In the genomic region with DNA sequence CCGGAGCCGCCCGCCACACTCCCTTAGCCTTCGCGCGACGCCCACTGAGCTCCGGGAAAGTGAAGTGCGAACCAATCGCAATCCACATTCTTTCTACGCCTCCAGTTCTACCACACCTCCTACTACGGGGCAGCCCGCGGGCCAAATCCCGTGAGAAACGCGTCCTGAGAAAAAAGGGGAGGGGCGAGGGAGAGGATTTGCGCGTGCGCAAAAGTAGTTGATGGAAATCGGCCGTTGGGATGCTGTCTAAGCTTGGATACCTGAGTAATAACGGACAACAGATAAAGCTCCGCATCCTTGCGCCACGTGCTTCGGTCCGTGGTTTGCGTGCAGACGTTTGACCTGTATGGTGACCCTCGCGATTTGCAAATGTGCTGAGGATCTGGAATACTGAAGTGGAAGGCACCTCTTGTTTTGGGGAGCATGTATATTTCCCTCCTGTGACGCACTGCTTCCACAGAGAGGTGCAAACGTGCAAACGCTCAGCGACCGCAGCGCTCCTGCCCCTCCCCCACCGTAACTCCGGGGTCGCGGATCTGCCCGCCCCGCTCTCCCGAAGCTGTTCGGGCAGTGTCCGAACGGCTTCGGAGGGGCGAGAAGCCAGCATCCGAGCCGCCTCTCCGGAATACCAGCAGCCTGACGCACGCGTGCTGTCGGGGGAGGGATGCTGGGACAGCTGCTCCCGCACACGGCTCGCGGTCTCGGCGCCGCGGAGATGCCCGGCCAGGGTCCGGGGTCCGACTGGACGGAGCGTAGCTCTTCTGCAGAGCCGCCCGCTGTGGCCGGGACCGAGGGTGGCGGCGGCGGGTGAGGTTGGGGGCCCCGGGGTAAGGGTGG, we compare ENCODE assay signal across 1 cellular context.
TF ChIP-seq lines count a peak whose summit lies in the region.

Gene FAM216A (plus strand): TSS at position 634 of the 837 bp plus-strand sequence. CDS start 31 bp downstream, at position 665.
Gene GPN3 (minus strand): TSS at position 46 of the 837 bp plus-strand sequence. CDS start 54 bp downstream, outside the sequence.

TF ChIP-seq in K562, 482 proteins besides CTCF, POLR2A, EP300 and RAD21 (continued from another document and continues in another):
- TF ChIP-seq, protein P1, sequence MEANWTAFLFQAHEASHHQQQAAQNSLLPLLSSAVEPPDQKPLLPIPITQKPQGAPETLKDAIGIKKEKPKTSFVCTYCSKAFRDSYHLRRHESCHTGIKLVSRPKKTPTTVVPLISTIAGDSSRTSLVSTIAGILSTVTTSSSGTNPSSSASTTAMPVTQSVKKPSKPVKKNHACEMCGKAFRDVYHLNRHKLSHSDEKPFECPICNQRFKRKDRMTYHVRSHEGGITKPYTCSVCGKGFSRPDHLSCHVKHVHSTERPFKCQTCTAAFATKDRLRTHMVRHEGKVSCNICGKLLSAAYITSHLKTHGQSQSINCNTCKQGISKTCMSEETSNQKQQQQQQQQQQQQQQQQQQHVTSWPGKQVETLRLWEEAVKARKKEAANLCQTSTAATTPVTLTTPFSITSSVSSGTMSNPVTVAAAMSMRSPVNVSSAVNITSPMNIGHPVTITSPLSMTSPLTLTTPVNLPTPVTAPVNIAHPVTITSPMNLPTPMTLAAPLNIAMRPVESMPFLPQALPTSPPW (CRISPR knock-in tag; IDR thresholded peaks at IDR 0.05): peak; percentile 94
- TF ChIP-seq RCOR1 (IDR thresholded peaks at IDR 0.05; ENCODE audit: borderline replicate concordance in 1 of 2, low read depth in 2 of 2, low read length in 2 of 2) (peak in 1 of 2 experiments; percentile 89; a peak in 3 of 4 replicates), ZNF133 (CRISPR knock-in tag; IDR thresholded peaks at IDR 0.05) (no peak), XRCC5 (IDR thresholded peaks at IDR 0.05; ENCODE audit: low read depth, low read length) (peak; percentile 58; the same call in 1 of the 2 replicates), MECOM (CRISPR knock-in tag; IDR thresholded peaks at IDR 0.05) (peak; percentile 85), DLX4 (CRISPR knock-in tag; IDR thresholded peaks at IDR 0.05) (no peak), SUPT5H (IDR thresholded peaks at IDR 0.05) (peak; percentile 75), SMARCA5 (IDR thresholded peaks at IDR 0.05) (no peak), BRD9 (IDR thresholded peaks at IDR 0.05; ENCODE audit: low read depth, partially characterized antibody) (peak; percentile 21), RBM14 (IDR thresholded peaks at IDR 0.05; ENCODE audit: borderline replicate concordance, insufficient read depth, low read depth, low read length) (peak; percentile 92; the same call in 1 of the 2 replicates), ZBTB8A (IDR thresholded peaks at IDR 0.05; ENCODE audit: partially characterized antibody) (no peak), MEIS2 (IDR thresholded peaks at IDR 0.05; ENCODE audit: partially characterized antibody) (peak; percentile 34), ZKSCAN1 (IDR thresholded peaks at IDR 0.05; ENCODE audit: low read depth, low read length) (peak; percentile 50), TEAD1 (CRISPR knock-in tag; IDR thresholded peaks at IDR 0.05) (peak in 1 of 2 experiments; percentile 85; a peak in 2 of 4 replicates), ID3 (CRISPR knock-in tag; IDR thresholded peaks at IDR 0.05) (no peak), ID3 (tag; IDR thresholded peaks at IDR 0.05) (no peak), GATAD2B (IDR thresholded peaks at IDR 0.05; ENCODE audit: borderline replicate concordance) (no peak), ZBED1 (IDR thresholded peaks at IDR 0.05) (no peak; the same call in 1 of the 2 replicates), PRPF4 (IDR thresholded peaks at IDR 0.05; ENCODE audit: insufficient read depth, low read depth, low read length, poor library complexity, severe bottlenecking) (no peak), HDGF (IDR thresholded peaks at IDR 0.05) (no peak), U2AF1 (optimal IDR thresholded peaks at IDR 0.05; ENCODE audit: low read depth, low read length) (peak; percentile 78), E2F3 (CRISPR knock-in tag; IDR thresholded peaks at IDR 0.05) (peak; percentile 55; the same call in 1 of the 2 replicates), KDM1A (IDR thresholded peaks at IDR 0.05) (peak; percentile 74 to 81), MTA3 (IDR thresholded peaks at IDR 0.05; ENCODE audit: borderline replicate concordance) (peak; percentile 100), ZNF124 (CRISPR knock-in tag; IDR thresholded peaks at IDR 0.05) (no peak), TBP (optimal IDR thresholded peaks at IDR 0.05; ENCODE audit: low read depth, low read length) (peak; percentile 82), MXI1 (IDR thresholded peaks at IDR 0.05; ENCODE audit: low read depth, low read length) (0 out of 2 replicates have a peak, but pooled peaks have one; percentile 12), KDM4B (IDR thresholded peaks at IDR 0.05; ENCODE audit: borderline replicate concordance in 2 of 2, low read depth in 1 of 2) (peak in 1 of 2 experiments; percentile 18; a peak in 1 of 4 replicates), TAF7 (tag; IDR thresholded peaks at IDR 0.05) (peak; percentile 41; the same call in 1 of the 2 replicates), TEAD4 (IDR thresholded peaks at IDR 0.05; ENCODE audit: low read length) (peak; percentile 52), TEAD4 (CRISPR knock-in tag; IDR thresholded peaks at IDR 0.05; ENCODE audit: borderline replicate concordance) (no peak), MYC (IDR thresholded peaks at IDR 0.05; ENCODE audit: low read depth, low read length) (peak; percentile 98), MYC (CRISPR knock-in tag; IDR thresholded peaks at IDR 0.05; ENCODE audit: borderline replicate concordance, low read depth) (peak; percentile 84; the same call in 1 of the 2 replicates), BRCA1 (IDR thresholded peaks at IDR 0.05) (no peak), BRCA1 (CRISPR knock-in tag; IDR thresholded peaks at IDR 0.05) (no peak), EHMT2 (IDR thresholded peaks at IDR 0.05) (no peak), SPI1 (IDR thresholded peaks at IDR 0.05; ENCODE audit: borderline replicate concordance, low read depth, low read length) (no peak), MEF2D (tag; conservative IDR thresholded peaks at IDR 0.05; ENCODE audit: low read depth) (no peak), SETDB1 (IDR thresholded peaks at IDR 0.05; ENCODE audit: low read length) (peak; percentile 43), FOXK1 (CRISPR knock-in tag; IDR thresholded peaks at IDR 0.05; ENCODE audit: borderline replicate concordance) (no peak), ZNF217 (CRISPR knock-in tag; IDR thresholded peaks at IDR 0.05) (no peak), KDM5B (IDR thresholded peaks at IDR 0.05; ENCODE audit: insufficient replicate concordance, low read depth, low read length) (peak; percentile 60), NFATC3 (IDR thresholded peaks at IDR 0.05) (no peak), JUN (IDR thresholded peaks at IDR 0.05; ENCODE audit: borderline replicate concordance, low read depth, low read length) (peak; percentile 60; the same call in 1 of the 2 replicates), JUN (CRISPR knock-in tag; IDR thresholded peaks at IDR 0.05; ENCODE audit: borderline replicate concordance) (no peak), ZFP30 (CRISPR knock-in tag; IDR thresholded peaks at IDR 0.05; ENCODE audit: borderline replicate concordance) (no peak), CEBPG (CRISPR knock-in tag; IDR thresholded peaks at IDR 0.05) (0 out of 2 replicates have a peak, but pooled peaks have one; percentile 58), CEBPG (tag; conservative IDR thresholded peaks at IDR 0.05 in 1 of 2, IDR thresholded peaks at IDR 0.05 in 1 of 2) (no peak), ZNF165 (CRISPR knock-in tag; IDR thresholded peaks at IDR 0.05; ENCODE audit: borderline replicate concordance) (no peak), FOXP1 (CRISPR knock-in tag; IDR thresholded peaks at IDR 0.05) (peak; percentile 19; the same call in 1 of the 2 replicates), GTF2F1 (IDR thresholded peaks at IDR 0.05; ENCODE audit: low read depth, low read length) (peak; percentile 54; the same call in 1 of the 2 replicates), L3MBTL2 (IDR thresholded peaks at IDR 0.05) (peak; percentile 39), EGR1 (conservative IDR thresholded peaks at IDR 0.05) (peak; percentile 79), FOS (IDR thresholded peaks at IDR 0.05; ENCODE audit: extremely low read depth, insufficient read length) (peak; percentile 19)
- TF ChIP-seq, protein P2, sequence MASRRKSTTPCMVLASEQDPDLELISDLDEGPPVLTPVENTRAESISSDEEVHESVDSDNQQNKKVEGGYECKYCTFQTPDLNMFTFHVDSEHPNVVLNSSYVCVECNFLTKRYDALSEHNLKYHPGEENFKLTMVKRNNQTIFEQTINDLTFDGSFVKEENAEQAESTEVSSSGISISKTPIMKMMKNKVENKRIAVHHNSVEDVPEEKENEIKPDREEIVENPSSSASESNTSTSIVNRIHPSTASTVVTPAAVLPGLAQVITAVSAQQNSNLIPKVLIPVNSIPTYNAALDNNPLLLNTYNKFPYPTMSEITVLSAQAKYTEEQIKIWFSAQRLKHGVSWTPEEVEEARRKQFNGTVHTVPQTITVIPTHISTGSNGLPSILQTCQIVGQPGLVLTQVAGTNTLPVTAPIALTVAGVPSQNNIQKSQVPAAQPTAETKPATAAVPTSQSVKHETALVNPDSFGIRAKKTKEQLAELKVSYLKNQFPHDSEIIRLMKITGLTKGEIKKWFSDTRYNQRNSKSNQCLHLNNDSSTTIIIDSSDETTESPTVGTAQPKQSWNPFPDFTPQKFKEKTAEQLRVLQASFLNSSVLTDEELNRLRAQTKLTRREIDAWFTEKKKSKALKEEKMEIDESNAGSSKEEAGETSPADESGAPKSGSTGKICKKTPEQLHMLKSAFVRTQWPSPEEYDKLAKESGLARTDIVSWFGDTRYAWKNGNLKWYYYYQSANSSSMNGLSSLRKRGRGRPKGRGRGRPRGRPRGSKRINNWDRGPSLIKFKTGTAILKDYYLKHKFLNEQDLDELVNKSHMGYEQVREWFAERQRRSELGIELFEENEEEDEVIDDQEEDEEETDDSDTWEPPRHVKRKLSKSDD (conservative IDR thresholded peaks at IDR 0.05; ENCODE audit: low read length): no peak
- TF ChIP-seq, protein P3, sequence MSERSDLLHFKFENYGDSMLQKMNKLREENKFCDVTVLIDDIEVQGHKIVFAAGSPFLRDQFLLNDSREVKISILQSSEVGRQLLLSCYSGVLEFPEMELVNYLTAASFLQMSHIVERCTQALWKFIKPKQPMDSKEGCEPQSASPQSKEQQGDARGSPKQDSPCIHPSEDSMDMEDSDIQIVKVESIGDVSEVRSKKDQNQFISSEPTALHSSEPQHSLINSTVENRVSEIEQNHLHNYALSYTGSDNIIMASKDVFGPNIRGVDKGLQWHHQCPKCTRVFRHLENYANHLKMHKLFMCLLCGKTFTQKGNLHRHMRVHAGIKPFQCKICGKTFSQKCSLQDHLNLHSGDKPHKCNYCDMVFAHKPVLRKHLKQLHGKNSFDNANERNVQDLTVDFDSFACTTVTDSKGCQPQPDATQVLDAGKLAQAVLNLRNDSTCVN (CRISPR knock-in tag; IDR thresholded peaks at IDR 0.05): no peak
- TF ChIP-seq, protein P4, sequence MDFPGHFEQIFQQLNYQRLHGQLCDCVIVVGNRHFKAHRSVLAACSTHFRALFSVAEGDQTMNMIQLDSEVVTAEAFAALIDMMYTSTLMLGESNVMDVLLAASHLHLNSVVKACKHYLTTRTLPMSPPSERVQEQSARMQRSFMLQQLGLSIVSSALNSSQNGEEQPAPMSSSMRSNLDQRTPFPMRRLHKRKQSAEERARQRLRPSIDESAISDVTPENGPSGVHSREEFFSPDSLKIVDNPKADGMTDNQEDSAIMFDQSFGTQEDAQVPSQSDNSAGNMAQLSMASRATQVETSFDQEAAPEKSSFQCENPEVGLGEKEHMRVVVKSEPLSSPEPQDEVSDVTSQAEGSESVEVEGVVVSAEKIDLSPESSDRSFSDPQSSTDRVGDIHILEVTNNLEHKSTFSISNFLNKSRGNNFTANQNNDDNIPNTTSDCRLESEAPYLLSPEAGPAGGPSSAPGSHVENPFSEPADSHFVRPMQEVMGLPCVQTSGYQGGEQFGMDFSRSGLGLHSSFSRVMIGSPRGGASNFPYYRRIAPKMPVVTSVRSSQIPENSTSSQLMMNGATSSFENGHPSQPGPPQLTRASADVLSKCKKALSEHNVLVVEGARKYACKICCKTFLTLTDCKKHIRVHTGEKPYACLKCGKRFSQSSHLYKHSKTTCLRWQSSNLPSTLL (IDR thresholded peaks at IDR 0.05): no peak
- TF ChIP-seq, protein P5, sequence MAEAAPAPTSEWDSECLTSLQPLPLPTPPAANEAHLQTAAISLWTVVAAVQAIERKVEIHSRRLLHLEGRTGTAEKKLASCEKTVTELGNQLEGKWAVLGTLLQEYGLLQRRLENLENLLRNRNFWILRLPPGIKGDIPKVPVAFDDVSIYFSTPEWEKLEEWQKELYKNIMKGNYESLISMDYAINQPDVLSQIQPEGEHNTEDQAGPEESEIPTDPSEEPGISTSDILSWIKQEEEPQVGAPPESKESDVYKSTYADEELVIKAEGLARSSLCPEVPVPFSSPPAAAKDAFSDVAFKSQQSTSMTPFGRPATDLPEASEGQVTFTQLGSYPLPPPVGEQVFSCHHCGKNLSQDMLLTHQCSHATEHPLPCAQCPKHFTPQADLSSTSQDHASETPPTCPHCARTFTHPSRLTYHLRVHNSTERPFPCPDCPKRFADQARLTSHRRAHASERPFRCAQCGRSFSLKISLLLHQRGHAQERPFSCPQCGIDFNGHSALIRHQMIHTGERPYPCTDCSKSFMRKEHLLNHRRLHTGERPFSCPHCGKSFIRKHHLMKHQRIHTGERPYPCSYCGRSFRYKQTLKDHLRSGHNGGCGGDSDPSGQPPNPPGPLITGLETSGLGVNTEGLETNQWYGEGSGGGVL (CRISPR knock-in tag; IDR thresholded peaks at IDR 0.05): no peak
- TF ChIP-seq, protein P6, sequence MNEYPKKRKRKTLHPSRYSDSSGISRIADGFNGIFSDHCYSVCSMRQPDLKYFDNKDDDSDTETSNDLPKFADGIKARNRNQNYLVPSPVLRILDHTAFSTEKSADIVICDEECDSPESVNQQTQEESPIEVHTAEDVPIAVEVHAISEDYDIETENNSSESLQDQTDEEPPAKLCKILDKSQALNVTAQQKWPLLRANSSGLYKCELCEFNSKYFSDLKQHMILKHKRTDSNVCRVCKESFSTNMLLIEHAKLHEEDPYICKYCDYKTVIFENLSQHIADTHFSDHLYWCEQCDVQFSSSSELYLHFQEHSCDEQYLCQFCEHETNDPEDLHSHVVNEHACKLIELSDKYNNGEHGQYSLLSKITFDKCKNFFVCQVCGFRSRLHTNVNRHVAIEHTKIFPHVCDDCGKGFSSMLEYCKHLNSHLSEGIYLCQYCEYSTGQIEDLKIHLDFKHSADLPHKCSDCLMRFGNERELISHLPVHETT (CRISPR knock-in tag; conservative IDR thresholded peaks at IDR 0.05 in 1 of 2, IDR thresholded peaks at IDR 0.05 in 1 of 2): peak in 1 of 2 experiments; percentile 76; a peak in 1 of 4 replicates
